ENCODE assay signal across 9 cellular contexts in genomic region chr17:45236002-45236606, GRCh38. TPM values are rescaled to one million over a fixed set of nuclear protein-coding genes. Genes with fewer than 3 reads are reported as not detected.
DNase-seq lines count a peak whose midpoint lies in the region; ATAC-seq, FAIRE-seq and TF ChIP-seq lines count a peak whose summit lies in the region.
"Had no signal": no experiment of that assay in that cellular context is flagged by ENCODE, and none has a peak within 500 bp of the region (broad histone marks: within the 10 kb centered on the region; RNA-seq: fewer than 3 reads in every experiment).

No MANE protein-coding gene starts in this region.

- no peak overlapping the region for H3K9ac ChIP-seq in HepG2 (ENCODE audit: insufficient read depth, low read depth, low read length)
- H3K9ac ChIP-seq: parathyroid adenoma had no signal

- peaks cover 12% of the 10 kb centered on the region for H3K36me3 Mint-ChIP-seq in T-helper 17 cell (ENCODE audit: low read depth)

- no peaks in the 10 kb centered on the region for H3K36me3 ChIP-seq in cardiac muscle cell
- H3K36me3 ChIP-seq in HepG2 (replicated peaks in 1 of 2; ENCODE audit: control insufficient read depth in 1 of 2, insufficient read depth in 2 of 2, low read length in 2 of 2), result no peaks in the 10 kb centered on the region
- no peaks in the 10 kb centered on the region for H3K36me3 ChIP-seq in thoracic aorta

- POLR2A ChIA-PET in HepG2 (lab: Yijun Ruan, JAX), result interaction anchor here (0.9 to 1.6 kb wide), 3 partner anchors 17 to 84 kb away, joined by 3 to 5 read pairs (median 4); no protein-coding TSS in a partner anchor

- no peak overlapping the region for H3K4me3 ChIP-seq in cardiac muscle cell
- no peak overlapping the region for H3K4me3 ChIP-seq in right cardiac atrium (ENCODE audit: low read length)
- H3K4me3 ChIP-seq in HepG2 (replicated peaks in 1 of 3; ENCODE audit: insufficient read depth in 1 of 3, low read depth in 2 of 3, low read length in 3 of 3), result no peak overlapping the region
- H3K4me3 ChIP-seq in thoracic aorta, result no peak overlapping the region

- H3K4me2 ChIP-seq in HepG2 (ENCODE audit: low read depth, low read length), result no peak overlapping the region

- TF ChIP-seq RAD21 in HepG2 (CRISPR knock-in tag; IDR thresholded peaks at IDR 0.05), result no peak

- no peak for FAIRE-seq in HepG2 (lab: Jason Lieb, UNC)

- H3K4me1 Mint-ChIP-seq in T-helper 17 cell, result peaks cover 52% of the 10 kb centered on the region

- CTCF ChIA-PET in HepG2 (lab: Yijun Ruan, JAX; ENCODE audit: low intra/inter-chr PET ratio, low total read pairs), result interaction anchor here (1.8 to 4.1 kb wide), 6 partner anchors 11 to 149 kb away, joined by 4 to 63 read pairs (median 12); partner anchors contain the start of genes ACBD4, FMNL1 and PLCD3

- intact Hi-C loops in right cardiac atrium (cut with DNase I) (no loop called here), HepG2 (cut with micrococcal nuclease; ENCODE audit: unreplicated experiment) (no loop called here)

- peak overlapping the region; percentile 100 for H3K27ac Mint-ChIP-seq in T-helper 17 cell

- no peaks in the 10 kb centered on the region for H3K27me3 Mint-ChIP-seq in T-helper 17 cell

- TF ChIP-seq CTCF in cardiac muscle cell (IDR thresholded peaks at IDR 0.05; ENCODE audit: low read depth, low read length) (peak; percentile 32), HepG2 (CRISPR knock-in tag; IDR thresholded peaks at IDR 0.05) (no peak; the same call in 1 of the 2 replicates), thoracic aorta (IDR thresholded peaks at IDR 0.05) (peak; percentile 37)

- WGBS in right cardiac atrium, result 77% methylated on average over 17 of the region's 17 CpGs
- 41% methylated on average over 17 of the region's 17 CpGs for WGBS in HepG2 (ENCODE audit: low lambda C conversion rate)

- no peak for DNase-seq in cardiac muscle cell (ENCODE audit: low read depth in 1 of 2, low spot score in 1 of 2)
- DNase-seq in right cardiac atrium, result no peak
- no peak for DNase-seq in T-helper 17 cell
- no peak for DNase-seq in HepG2 (ENCODE audit: low spot score)
- DNase-seq in thoracic aorta (ENCODE audit: low spot score), result no peak
- no peak for DNase-seq in COR-L47 (lab: John Stamatoyannopoulos, UW)

- H4K20me1 ChIP-seq in HepG2 (ENCODE audit: insufficient read depth, low read length), result no peaks in the 10 kb centered on the region

- peaks cover 39% of the 10 kb centered on the region for H3K27me3 ChIP-seq in cardiac muscle cell
- H3K27me3 ChIP-seq in right cardiac atrium (ENCODE audit: control insufficient read depth, insufficient read depth), result no peaks in the 10 kb centered on the region
- peaks cover 8 to 35% of the 10 kb centered on the region in 2 experiments for H3K27me3 ChIP-seq in HepG2 (ENCODE audit: control insufficient read depth in 1 of 2, insufficient read depth in 2 of 2, low read length in 2 of 2)
- H3K27me3 ChIP-seq in thoracic aorta (replicated peaks; ENCODE audit: insufficient read depth), result no peaks in the 10 kb centered on the region

- H3K4me1 ChIP-seq in cardiac muscle cell (ENCODE audit: low read depth) (no peaks in the 10 kb centered on the region), right cardiac atrium (ENCODE audit: control insufficient read depth, insufficient read depth, low read length) (no peaks in the 10 kb centered on the region), HepG2 (ENCODE audit: insufficient read depth, low read length) (peaks cover 9% of the 10 kb centered on the region), thoracic aorta (ENCODE audit: control insufficient read depth in 1 of 2, low read depth in 2 of 2) (peaks cover 0 to 6% of the 10 kb centered on the region in 2 donors)
- H3K4me1 ChIP-seq: parathyroid adenoma had no signal

- no peak overlapping the region for H3K27ac ChIP-seq in cardiac muscle cell
- no peak overlapping the region for H3K27ac ChIP-seq in right cardiac atrium (ENCODE audit: low read length)
- no peak overlapping the region for H3K27ac ChIP-seq in HepG2 (ENCODE audit: extremely low read length, insufficient read depth, low read length)
- no peak overlapping the region for H3K27ac ChIP-seq in thoracic aorta
- H3K27ac ChIP-seq: parathyroid adenoma had no signal

- H3K9me3 ChIP-seq in cardiac muscle cell (ENCODE audit: low read depth), result no peaks in the 10 kb centered on the region
- no peaks in the 10 kb centered on the region for H3K9me3 ChIP-seq in right cardiac atrium (ENCODE audit: control insufficient read depth, low read length)
- no peaks in the 10 kb centered on the region for H3K9me3 ChIP-seq in T-helper 17 cell (ENCODE audit: control insufficient read depth, low read length, poor library complexity, severe bottlenecking)
- H3K9me3 ChIP-seq in HepG2 (ENCODE audit: low read length), result no peaks in the 10 kb centered on the region
- H3K9me3 ChIP-seq in thoracic aorta, result no peaks in the 10 kb centered on the region

- no peak for TF ChIP-seq POLR2A in HepG2 (IDR thresholded peaks at IDR 0.05; ENCODE audit: insufficient read depth in 1 of 2, low read depth in 2 of 2, low read length in 2 of 2)

- no peaks in the 10 kb centered on the region for H3K79me2 ChIP-seq in HepG2 (ENCODE audit: insufficient read depth, low read length)
- H3K79me2 ChIP-seq: parathyroid adenoma had no signal

- no peak for ATAC-seq in right cardiac atrium
- no peak for ATAC-seq in T-helper 17 cell
- ATAC-seq in HepG2, result no peak
- ATAC-seq in thoracic aorta (ENCODE audit: insufficient number of reproducible peaks, low FRiP score, low read depth), result no peak
- no peak for ATAC-seq in HG02938 (IDR thresholded peaks at IDR 0.05; ENCODE audit: unreplicated experiment)
- ATAC-seq in GM18858 (IDR thresholded peaks at IDR 0.05; ENCODE audit: unreplicated experiment), result no peak

- H3K4me3 Mint-ChIP-seq in T-helper 17 cell, result no peak overlapping the region

- BruUV-seq in HepG2 (replicated peaks; lab: Mats Ljungman, UMichigan), result no TSS peak

- no peak for TF ChIP-seq EP300 in HepG2 (IDR thresholded peaks at IDR 0.05; ENCODE audit: low read depth in 2 of 2, low read length in 2 of 2)
- TF ChIP-seq EP300 in HepG2 (CRISPR knock-in tag; IDR thresholded peaks at IDR 0.05; ENCODE audit: borderline replicate concordance), result no peak

- in situ Hi-C loops in HepG2 (cut with HindIII; ENCODE audit: extremely low pct_ligation_motif_present, low pct_unique_long_range_greater_than_20kb), result no loop called here

- no peak overlapping the region for H2AFZ ChIP-seq in HepG2 (ENCODE audit: low read length)
- H2AFZ ChIP-seq: parathyroid adenoma had no signal

RNA-seq across cellular contexts. Expression of gene FMNL1, which starts 14.4 kb away (rescaled TPM):
- total RNA-seq in cardiac muscle cell, result 0.51 and 0.95 TPM in 2 replicates
- polyA plus RNA-seq in cardiac muscle cell, result 0.83 and 1.2 TPM in 2 replicates
- total RNA-seq in right cardiac atrium, result 10 to 100 TPM; 12.3 to 17.0 (median 14.1) TPM
- 10.5 TPM for polyA plus RNA-seq in right cardiac atrium
- 100 to 1,000 TPM; 509 to 550 TPM for total RNA-seq in T-helper 17 cell
- total RNA-seq in HepG2 (2016; rRNA removed; fragmentation: Illumina TruSeq; extraction: Trizol), result 0.39 and 0.53 TPM in 2 replicates
- 0.61 TPM in 1 of 2 replicates, not detected in the other for total RNA-seq in HepG2 (2016; cell fraction: cytosol; rRNA removed; fragmentation: Illumina TruSeq; extraction: Trizol; ENCODE audit: low read depth)
- 0.12 and 0.41 TPM in 2 replicates for total RNA-seq in HepG2 (2016; cell fraction: insoluble cytoplasmic fraction; rRNA removed; fragmentation: Illumina TruSeq; extraction: Trizol)
- total RNA-seq in HepG2 (2016; cell fraction: membrane; rRNA removed; fragmentation: Illumina TruSeq; extraction: Trizol), result 0.48 and 0.74 TPM in 2 replicates
- 0.56 and 0.63 TPM in 2 replicates for total RNA-seq in HepG2 (2016; cell fraction: nucleus; rRNA removed; fragmentation: Illumina TruSeq; extraction: Trizol)
- 0.70 and 1.1 TPM in 2 replicates for polyA plus RNA-seq in HepG2 (2011; rRNA removed)
- 0.38 and 0.48 TPM in 2 replicates for polyA plus RNA-seq in HepG2 (2011; cell fraction: cytosol; rRNA removed)
- polyA plus RNA-seq in HepG2 (2011; cell fraction: nucleus; rRNA removed), result 4.9 and 6.1 TPM in 2 replicates
- 0.78 and 1.2 TPM in 2 replicates for polyA plus RNA-seq in HepG2 (2012)
- polyA plus RNA-seq in HepG2 (2016; cell fraction: cytosol; fragmentation: Illumina TruSeq; extraction: Trizol; ENCODE audit: low read depth), result 0.27 TPM in 1 of 2 replicates, not detected in the other
- 0.37 and 0.69 TPM in 2 replicates for polyA plus RNA-seq in HepG2 (2016; cell fraction: insoluble cytoplasmic fraction; fragmentation: Illumina TruSeq; extraction: Trizol; ENCODE audit: low read depth)
- polyA plus RNA-seq in HepG2 (2016; cell fraction: membrane; fragmentation: Illumina TruSeq; extraction: Trizol; ENCODE audit: low read depth), result 0.31 and 0.37 TPM in 2 replicates
- 1.9 and 2.6 TPM in 2 replicates for polyA plus RNA-seq in HepG2 (2016; cell fraction: nucleus; fragmentation: Illumina TruSeq; extraction: Trizol; ENCODE audit: insufficient read depth, low read depth)
- 0.68 and 17.4 TPM in 2 replicates for polyA minus RNA-seq in HepG2 (2011; rRNA and poly(A)+ RNA removed; ENCODE audit: low replicate concordance)
- 0.69 TPM in 1 of 2 replicates, not detected in the other for polyA minus RNA-seq in HepG2 (2011; cell fraction: cytosol; rRNA and poly(A)+ RNA removed)
- 0.77 and 1.4 TPM in 2 replicates for polyA minus RNA-seq in HepG2 (2011; cell fraction: nucleus; rRNA and poly(A)+ RNA removed)
- total RNA-seq in thoracic aorta, result 10 to 100 TPM; 31.4 to 37.2 TPM

RNA-seq across cellular contexts. Expression of gene SPATA32, which starts 25.8 kb away (rescaled TPM):
- 0.45 TPM in 1 of 2 replicates, not detected in the other for total RNA-seq in cardiac muscle cell
- not detected in 2 replicates for polyA plus RNA-seq in cardiac muscle cell
- not detected for total RNA-seq in right cardiac atrium
- not detected for polyA plus RNA-seq in right cardiac atrium
- total RNA-seq in T-helper 17 cell, result under 1 TPM in 1 of 2 donors, not detected in 1; 0.17 TPM
- not detected in 2 replicates for total RNA-seq in HepG2 (2016; rRNA removed; fragmentation: Illumina TruSeq; extraction: Trizol)
- not detected in 2 replicates for total RNA-seq in HepG2 (2016; cell fraction: cytosol; rRNA removed; fragmentation: Illumina TruSeq; extraction: Trizol; ENCODE audit: low read depth)
- total RNA-seq in HepG2 (2016; cell fraction: insoluble cytoplasmic fraction; rRNA removed; fragmentation: Illumina TruSeq; extraction: Trizol), result not detected in 2 replicates
- total RNA-seq in HepG2 (2016; cell fraction: membrane; rRNA removed; fragmentation: Illumina TruSeq; extraction: Trizol), result not detected in 2 replicates
- not detected in 2 replicates for total RNA-seq in HepG2 (2016; cell fraction: nucleus; rRNA removed; fragmentation: Illumina TruSeq; extraction: Trizol)
- polyA plus RNA-seq in HepG2 (2011; rRNA removed), result not detected in 2 replicates
- polyA plus RNA-seq in HepG2 (2011; cell fraction: cytosol; rRNA removed), result not detected in 2 replicates
- not detected in 2 replicates for polyA plus RNA-seq in HepG2 (2011; cell fraction: nucleus; rRNA removed)
- not detected in 2 replicates for polyA plus RNA-seq in HepG2 (2012)
- polyA plus RNA-seq in HepG2 (2016; cell fraction: cytosol; fragmentation: Illumina TruSeq; extraction: Trizol; ENCODE audit: low read depth), result not detected in 2 replicates
- polyA plus RNA-seq in HepG2 (2016; cell fraction: insoluble cytoplasmic fraction; fragmentation: Illumina TruSeq; extraction: Trizol; ENCODE audit: low read depth), result not detected in 2 replicates
- not detected in 2 replicates for polyA plus RNA-seq in HepG2 (2016; cell fraction: membrane; fragmentation: Illumina TruSeq; extraction: Trizol; ENCODE audit: low read depth)
- polyA plus RNA-seq in HepG2 (2016; cell fraction: nucleus; fragmentation: Illumina TruSeq; extraction: Trizol; ENCODE audit: insufficient read depth, low read depth), result not detected in 2 replicates
- polyA minus RNA-seq in HepG2 (2011; rRNA and poly(A)+ RNA removed; ENCODE audit: low replicate concordance), result not detected in 2 replicates
- polyA minus RNA-seq in HepG2 (2011; cell fraction: cytosol; rRNA and poly(A)+ RNA removed), result not detected in 2 replicates
- polyA minus RNA-seq in HepG2 (2011; cell fraction: nucleus; rRNA and poly(A)+ RNA removed), result not detected in 2 replicates
- not detected for total RNA-seq in thoracic aorta

Comparison
In these comparisons a context has a peak if more than half of its experiments do, and no peak if none do; other contexts are left out.
1. RNA of gene FMNL1, which starts 14.4 kb away (total RNA-seq): 509 to 550 TPM in T-helper 17 cell; 31.4 to 37.2 TPM in thoracic aorta, 12.3 to 17.0 TPM in right cardiac atrium, 0.12 to 0.74 TPM in HepG2 and 0.51 to 0.95 TPM in cardiac muscle cell; every median in the first group is over 10 times any median in the second.